ENCODE assay signal across 13 cellular contexts in the genomic region with DNA sequence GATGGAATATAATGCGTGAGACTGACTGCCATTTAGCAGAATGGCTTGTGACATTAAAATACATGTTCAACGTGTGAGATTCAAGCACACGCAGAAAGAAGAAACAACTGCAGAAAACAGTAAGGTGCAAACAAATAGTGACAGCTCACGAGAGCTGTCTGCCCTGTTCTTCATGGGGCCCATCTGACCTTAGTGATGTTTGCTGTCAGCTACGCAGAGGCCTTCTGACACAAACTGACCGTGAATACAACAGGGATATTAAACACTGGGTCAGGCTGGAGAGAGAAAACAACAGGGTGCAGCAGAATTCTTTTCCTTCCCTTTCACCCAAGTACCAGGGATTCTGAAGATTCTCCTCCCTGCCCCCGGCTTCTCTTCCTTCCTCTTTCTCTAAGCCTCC. TPM values are rescaled to one million over a fixed set of nuclear protein-coding genes. Genes with fewer than 3 reads are reported as not detected.
"Had no signal": no experiment of that assay in that cellular context is flagged by ENCODE, and none has a peak within 500 bp of the region (broad histone marks: within the 10 kb centered on the region; RNA-seq: fewer than 3 reads in every experiment).

No MANE protein-coding gene starts in this region.

- ATAC-seq: activated T-helper 17 cell treated with anti-CD3 and anti-CD28 coated beads, Interleukin-2, amount 50 U/mL, for 72 hours; left lobe of liver had no signal

- DNase-seq: activated CD4-positive, alpha-beta T cell treated with anti-CD3 and anti-CD28 coated beads, Interleukin-2, amount 50 U/mL, for 1 hour; activated naive CD4-positive, alpha-beta T cell treated with anti-CD3 and anti-CD28 coated beads for 36 hours; activated T-cell treated with anti-CD3 and anti-CD28 coated beads for 4 hours; caudate nucleus; cortex of kidney; foreskin melanocyte; heart right ventricle; mammary epithelial cell; nephron progenitor cell; T-helper 2 cell had no signal

- H3K4me3 Mint-ChIP-seq: activated naive CD4-positive, alpha-beta T cell treated with anti-CD3 and anti-CD28 coated beads for 36 hours; activated T-helper 17 cell treated with anti-CD3 and anti-CD28 coated beads, Interleukin-2, amount 50 U/mL, for 72 hours had no signal

- H3K9me3 ChIP-seq: heart right ventricle, upper lobe of left lung had no signal

- H3K9me3 Mint-ChIP-seq: activated naive CD4-positive, alpha-beta T cell treated with anti-CD3 and anti-CD28 coated beads for 36 hours; activated T-helper 17 cell treated with anti-CD3 and anti-CD28 coated beads, Interleukin-2, amount 50 U/mL, for 72 hours; nephron progenitor cell had no signal

- H3K4me1 Mint-ChIP-seq: activated T-helper 17 cell treated with anti-CD3 and anti-CD28 coated beads, Interleukin-2, amount 50 U/mL, for 72 hours had no signal

- H3K27ac ChIP-seq: heart right ventricle had no signal

- H3K27ac Mint-ChIP-seq: activated naive CD4-positive, alpha-beta T cell treated with anti-CD3 and anti-CD28 coated beads for 36 hours; activated T-helper 17 cell treated with anti-CD3 and anti-CD28 coated beads, Interleukin-2, amount 50 U/mL, for 72 hours; nephron progenitor cell had no signal

- H3K36me3 ChIP-seq: heart right ventricle, upper lobe of left lung had no signal

RNA-seq across cellular contexts. Expression of a gene that starts 2.2 kb away (rescaled TPM):
- total RNA-seq: activated naive CD4-positive, alpha-beta T cell treated with anti-CD3 and anti-CD28 coated beads for 36 hours; activated T-helper 17 cell treated with anti-CD3 and anti-CD28 coated beads, Interleukin-2, amount 50 U/mL, for 72 hours had no signal
